Comparison of ENCODE assay signal across 1 cellular context in genomic region chr2:117814417-117815264, GRCh38.
TF ChIP-seq lines count a peak whose summit lies in the region.

Gene DDX18, plus strand, starts transcription at chr2:117814691. Its CDS starts 87 bp downstream, at chr2:117814778.

TF ChIP-seq in WTC11, 78 proteins besides CTCF, POLR2A, EP300 and RAD21 (continued from another document):
- TF ChIP-seq AFF4 (CRISPR knock-in tag; IDR thresholded peaks at IDR 0.05; ENCODE audit: borderline replicate concordance), result no peak
- TF ChIP-seq NFYB (CRISPR knock-in tag; conservative IDR thresholded peaks at IDR 0.05; ENCODE audit: low read depth), result no peak
- no peak for TF ChIP-seq ATF6 (CRISPR knock-in tag; IDR thresholded peaks at IDR 0.05)
- TF ChIP-seq ZSCAN18 (CRISPR knock-in tag; IDR thresholded peaks at IDR 0.05), result no peak
- no peak for TF ChIP-seq ERG (CRISPR knock-in tag; IDR thresholded peaks at IDR 0.05)
- TF ChIP-seq E2F4 (CRISPR knock-in tag; IDR thresholded peaks at IDR 0.05; ENCODE audit: borderline replicate concordance, low read depth), result no peak
- TF ChIP-seq ZNF121 (CRISPR knock-in tag; IDR thresholded peaks at IDR 0.05), result no peak
- TF ChIP-seq ZNF263 (CRISPR knock-in tag; IDR thresholded peaks at IDR 0.05; ENCODE audit: low read depth), result 0 out of 2 replicates have a peak, but pooled peaks have one; percentile 21
- TF ChIP-seq ATF3 (CRISPR knock-in tag; conservative IDR thresholded peaks at IDR 0.05), result no peak
- no peak for TF ChIP-seq NR3C1 (CRISPR knock-in tag; conservative IDR thresholded peaks at IDR 0.05; ENCODE audit: low read depth)
- TF ChIP-seq SOX15 (CRISPR knock-in tag; IDR thresholded peaks at IDR 0.05), result no peak
- no peak for TF ChIP-seq RELA (CRISPR knock-in tag; IDR thresholded peaks at IDR 0.05; ENCODE audit: borderline replicate concordance)
- TF ChIP-seq USF2 (CRISPR knock-in tag; IDR thresholded peaks at IDR 0.05), result peak; percentile 81
- no peak for TF ChIP-seq TP53 (CRISPR knock-in tag; IDR thresholded peaks at IDR 0.05)
- no peak for TF ChIP-seq ELF4 (CRISPR knock-in tag; IDR thresholded peaks at IDR 0.05; ENCODE audit: low read depth)
- no peak for TF ChIP-seq ZNF423 (CRISPR knock-in tag; IDR thresholded peaks at IDR 0.05)
- no peak for TF ChIP-seq SMAD4 (CRISPR knock-in tag; IDR thresholded peaks at IDR 0.05)
- TF ChIP-seq MXD4 (CRISPR knock-in tag; IDR thresholded peaks at IDR 0.05; ENCODE audit: borderline replicate concordance), result no peak
- no peak for TF ChIP-seq JAZF1 (CRISPR knock-in tag; IDR thresholded peaks at IDR 0.05)
- TF ChIP-seq IRF1 (CRISPR knock-in tag; IDR thresholded peaks at IDR 0.05), result no peak
- TF ChIP-seq SMAD3 (CRISPR knock-in tag; IDR thresholded peaks at IDR 0.05; ENCODE audit: borderline replicate concordance), result peak; percentile 85; the same call in 1 of the 2 replicates
- TF ChIP-seq ZNF532 (CRISPR knock-in tag; IDR thresholded peaks at IDR 0.05; ENCODE audit: borderline replicate concordance), result no peak
- TF ChIP-seq FOXP1 (CRISPR knock-in tag; IDR thresholded peaks at IDR 0.05; ENCODE audit: borderline replicate concordance), result peak; percentile 54; the same call in 1 of the 2 replicates
- no peak for TF ChIP-seq ZNF138 (CRISPR knock-in tag; conservative IDR thresholded peaks at IDR 0.05)
- TF ChIP-seq KAT7 (CRISPR knock-in tag; IDR thresholded peaks at IDR 0.05; ENCODE audit: borderline replicate concordance), result no peak
- no peak for TF ChIP-seq FOXP4 (CRISPR knock-in tag; IDR thresholded peaks at IDR 0.05)
- peak; percentile 72; the same call in 1 of the 2 replicates for TF ChIP-seq ARID4B (CRISPR knock-in tag; IDR thresholded peaks at IDR 0.05; ENCODE audit: borderline replicate concordance)
- no peak for TF ChIP-seq ZNF396 (CRISPR knock-in tag; IDR thresholded peaks at IDR 0.05; ENCODE audit: borderline replicate concordance)
- TF ChIP-seq CREM (CRISPR knock-in tag; IDR thresholded peaks at IDR 0.05), result peak; percentile 96
